ENCODE assay signal across 1 cellular context in genomic region chr1:191752342-191752741, GRCh38.
TF ChIP-seq lines count a peak whose summit lies in the region.

No MANE protein-coding gene starts in this region.

TF ChIP-seq in GM12878, 131 proteins besides CTCF, POLR2A, EP300 and RAD21 (continued from another document):
- TF ChIP-seq ZBTB40 (IDR thresholded peaks at IDR 0.05; ENCODE audit: borderline replicate concordance) (no peak), NRF1 (conservative IDR thresholded peaks at IDR 0.05; ENCODE audit: low read depth, low read length) (no peak), SIN3A (IDR thresholded peaks at IDR 0.05; ENCODE audit: low read depth, low read length) (no peak), E2F4 (IDR thresholded peaks at IDR 0.05; ENCODE audit: low read depth, low read length) (no peak), NBN (IDR thresholded peaks at IDR 0.05) (no peak), SMAD5 (IDR thresholded peaks at IDR 0.05; ENCODE audit: low read depth) (no peak), HSF1 (IDR thresholded peaks at IDR 0.05; ENCODE audit: low read depth, low read length) (no peak), RB1 (IDR thresholded peaks at IDR 0.05; ENCODE audit: borderline replicate concordance) (no peak), MAX (IDR thresholded peaks at IDR 0.05; ENCODE audit: low read depth, low read length) (no peak), ZNF24 (IDR thresholded peaks at IDR 0.05) (no peak), FOXK2 (IDR thresholded peaks at IDR 0.05) (no peak)
